Comparison of ENCODE assay signal across 11 cellular contexts in genomic region chr19:29524912-29525870, GRCh38. TPM values are rescaled to one million over a fixed set of nuclear protein-coding genes. Genes with fewer than 3 reads are reported as not detected.
A peak's percentile ranks its signal among the peaks of the same experiment; 100 is the strongest.
DNase-seq lines count a peak whose midpoint lies in the region; ATAC-seq and TF ChIP-seq lines count a peak whose summit lies in the region.
"Had no signal": no experiment of that assay in that cellular context is flagged by ENCODE, and none has a peak within 500 bp of the region (broad histone marks: within the 10 kb centered on the region; RNA-seq: fewer than 3 reads in every experiment).

No MANE protein-coding gene starts in this region.

- H3K36me3 ChIP-seq in uterus, result no peaks in the 10 kb centered on the region
- H3K36me3 ChIP-seq in transverse colon, result no peaks in the 10 kb centered on the region
- H3K36me3 ChIP-seq: adrenal gland had no signal

- H3K9me3 Mint-ChIP-seq in neural crest cell, result no peaks in the 10 kb centered on the region

- no peak overlapping the region for H3K27ac Mint-ChIP-seq in neural crest cell (ENCODE audit: unreplicated experiment)

- peaks cover 3 to 18% of the 10 kb centered on the region in 2 donors for H3K27me3 ChIP-seq in uterus
- H3K27me3 ChIP-seq in transverse colon, result peaks cover 80% of the 10 kb centered on the region

- H3K36me3 Mint-ChIP-seq in neural crest cell (ENCODE audit: low read depth), result no peaks in the 10 kb centered on the region

- DNase-seq in DMS79 (lab: John Stamatoyannopoulos, UW) (peak; percentile 50), NCI-H1105 treated with DMSO at 0.1 percent for 48 hours (lab: John Stamatoyannopoulos, UW) (peak; percentile 60), ecto neural progenitor cell (ENCODE audit: low spot score) (peak; percentile 70), neural crest cell (ENCODE audit: low read depth, low spot score) (no peak), uterus (no peak), GM03348 (ENCODE audit: low spot score) (no peak), transverse colon (no peak)
- DNase-seq: adrenal gland had no signal

- ATAC-seq in HG03175 (IDR thresholded peaks at IDR 0.05; ENCODE audit: unreplicated experiment), result no peak

- peaks cover 86% of the 10 kb centered on the region for H3K27me3 Mint-ChIP-seq in neural crest cell (ENCODE audit: low read depth)

- H3K4me3 ChIP-seq in uterus (no peak overlapping the region), transverse colon (peak overlapping the region in 1 of 4 donors; percentile 30)
- H3K4me3 ChIP-seq: adrenal gland had no signal

- H3K4me1 Mint-ChIP-seq in neural crest cell, result peaks cover 18% of the 10 kb centered on the region

- intact Hi-C loops in uterus (cut with DNase I; ENCODE audit: low total_unique reads) (no loop called here), transverse colon (cut with DNase I; ENCODE audit: low total_unique reads) (no loop called here)

- H3K4me3 Mint-ChIP-seq in neural crest cell, result peak overlapping the region; percentile 84

- H3K4me1 ChIP-seq in uterus (peaks cover 0 to 38% of the 10 kb centered on the region in 2 donors), transverse colon (peaks cover 4 to 40% (median 28%) of the 10 kb centered on the region in 4 donors)

- H3K9me3 ChIP-seq in uterus (no peaks in the 10 kb centered on the region), transverse colon (no peaks in the 10 kb centered on the region)
- H3K9me3 ChIP-seq: adrenal gland had no signal

- no peak for TF ChIP-seq POLR2A in uterus (IDR thresholded peaks at IDR 0.05)
- TF ChIP-seq POLR2A in transverse colon (IDR thresholded peaks at IDR 0.05), result no peak

- 15% methylated on average over 49 of the region's 84 CpGs; no CpG with 5 or more reads in 1 of the 2 donors for WGBS in transverse colon (ENCODE audit: low coverage in 1 of 2), 2 donors

- no peak overlapping the region for H3K27ac ChIP-seq in uterus
- no peak overlapping the region for H3K27ac ChIP-seq in transverse colon
- H3K27ac ChIP-seq: adrenal gland, parathyroid adenoma had no signal

- in situ Hi-C loops in transverse colon (cut with MboI; ENCODE audit: low pct_ligation_motif_present in 1 of 4, low pct_unique_long_range_greater_than_20kb in 1 of 4, low sequenced_read_pairs in 3 of 4), result no loop called here

- TF ChIP-seq EP300 in transverse colon (IDR thresholded peaks at IDR 0.05; ENCODE audit: low read depth), result no peak

- TF ChIP-seq CTCF in neural crest cell (conservative IDR thresholded peaks at IDR 0.05), result no peak
- TF ChIP-seq CTCF in uterus (IDR thresholded peaks at IDR 0.05), result no peak
- TF ChIP-seq CTCF in transverse colon (IDR thresholded peaks at IDR 0.05), result no peak

RNA-seq across cellular contexts. Expression of gene VSTM2B, which starts 0.6 kb away (rescaled TPM):
- 0.21 TPM in 1 of 2 replicates, not detected in the other for total RNA-seq in neural crest cell
- total RNA-seq in uterus, result not detected
- not detected for total RNA-seq in transverse colon
- total RNA-seq: adrenal gland, fibroblast of villous mesenchyme had no signal

Comparison
In these comparisons a context has a peak if more than half of its experiments do, and no peak if none do; other contexts are left out.
1. DNase-seq: peak in DMS79 (single experiment), NCI-H1105 treated with DMSO at 0.1 percent for 48 hours (single experiment) and ecto neural progenitor cell (single experiment); none in neural crest cell (single experiment), uterus (0 of 2), GM03348 (single experiment) and transverse colon (single experiment).